Comparison of ENCODE assay signal across 8 cellular contexts in the genomic region with DNA sequence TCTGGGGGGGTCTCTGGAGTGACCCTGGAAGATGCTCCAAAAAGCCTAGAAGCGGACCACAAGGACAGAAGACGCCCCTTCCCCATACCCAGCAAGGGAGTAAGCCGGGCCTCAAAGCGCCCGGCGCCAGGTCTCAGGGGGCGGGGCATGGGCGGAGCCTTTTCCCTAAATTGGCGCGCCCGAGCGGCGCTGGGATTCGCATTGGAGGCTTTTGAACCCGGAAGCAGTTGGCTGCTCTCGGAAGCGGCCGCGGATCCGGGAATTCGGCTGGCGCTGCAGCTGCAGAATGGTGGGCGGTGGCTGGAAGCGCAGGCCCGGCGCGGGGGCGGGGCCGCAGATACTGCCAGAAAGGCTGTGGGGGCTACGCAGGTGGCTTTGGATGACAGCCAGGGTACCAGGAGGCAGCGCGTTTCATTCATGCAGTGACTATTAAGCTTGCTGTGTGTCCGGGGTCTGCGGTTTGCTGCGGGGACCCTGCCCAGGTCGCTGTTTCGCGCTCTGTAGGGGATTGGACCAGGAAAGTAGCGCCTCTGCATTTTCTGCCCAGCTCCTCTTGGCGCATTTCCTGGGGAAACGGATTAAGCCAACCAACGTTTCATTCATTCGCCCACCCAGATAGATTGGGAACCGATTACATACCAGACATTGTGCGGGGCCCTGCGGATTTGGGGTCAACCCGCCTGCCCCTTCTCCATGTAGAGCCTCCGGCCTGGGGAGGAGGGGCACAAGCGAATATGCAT.
DNase-seq lines count a peak whose midpoint lies in the region; ATAC-seq and TF ChIP-seq lines count a peak whose summit lies in the region.

No MANE protein-coding gene starts in this region.

- peaks cover 16 to 26% (median 17%) of the 10 kb centered on the region in 10 experiments for H3K4me1 ChIP-seq in BLaER1 treated with 17β-estradiol and CSF1 and Interleukin-3, amounts not matched to agents 10 nM and 100 nM
- H3K4me1 ChIP-seq in ovary (ENCODE audit: insufficient read depth) (peaks cover 4% of the 10 kb centered on the region), tibial nerve (peaks cover 0 to 16% (median 0%) of the 10 kb centered on the region in 4 donors)

- intact Hi-C loops in left cardiac atrium (cut with DNase I) (no loop called here), ovary (cut with DNase I) (loop anchor here in 1 of 4 donors (2.0 kb wide), 1 partner anchor 18 kb away; no protein-coding TSS in a partner anchor)

- H3K27ac ChIP-seq in BLaER1 treated with 17β-estradiol and CSF1 and Interleukin-3, amounts not matched to agents 10 nM and 100 nM, result no peak overlapping the region
- H3K27ac ChIP-seq in ovary, result no peak overlapping the region
- H3K27ac ChIP-seq in tibial nerve, result peak overlapping the region in 3 of 4 donors; percentile 44 to 72 (median 50)

- WGBS in ovary, 3 donors, result 2 to 4% (median 3%) methylated on average over 48 to 49 of the region's 49 CpGs
- WGBS in tibial nerve, 2 donors, result 3 to 15% methylated on average over 47 to 48 of the region's 49 CpGs

- H3K4me3 ChIP-seq in BLaER1 treated with 17β-estradiol and CSF1 and Interleukin-3, amounts not matched to agents 10 nM and 100 nM, result no peak overlapping the region
- H3K4me3 ChIP-seq in ovary, result peak overlapping the region; percentile 60
- peak overlapping the region; percentile 53 to 72 (median 63) for H3K4me3 ChIP-seq in tibial nerve

- peak; percentile 15 for DNase-seq in HS-27A (ENCODE audit: low read depth)
- DNase-seq in amygdala (lab: John Stamatoyannopoulos, UW), result peak in 54 of 56 donors; percentile 9 to 89 (median 70)
- DNase-seq in left cardiac atrium, result peak; percentile 92
- DNase-seq in ovary, result peak; percentile 76 to 93 (median 85)
- peak; percentile 59 to 60 for DNase-seq in tibial nerve (ENCODE audit: low spot score in 2 of 2)
- no peak for DNase-seq in cortex of kidney (lab: John Stamatoyannopoulos, UW)

- H3K9ac ChIP-seq in BLaER1 treated with 17β-estradiol and CSF1 and Interleukin-3, amounts not matched to agents 10 nM and 100 nM, result no peak overlapping the region

- TF ChIP-seq POLR2A in ovary (IDR thresholded peaks at IDR 0.05) (no peak), tibial nerve (IDR thresholded peaks at IDR 0.05) (peak in 1 of 2 donors; percentile 10)

- no peaks in the 10 kb centered on the region for H3K27me3 ChIP-seq in BLaER1 treated with 17β-estradiol and CSF1 and Interleukin-3, amounts not matched to agents 10 nM and 100 nM
- H3K27me3 ChIP-seq in ovary (no peaks in the 10 kb centered on the region), tibial nerve (no peaks in the 10 kb centered on the region)

- H4K20me1 ChIP-seq in BLaER1 treated with 17β-estradiol and CSF1 and Interleukin-3, amounts not matched to agents 10 nM and 100 nM, result no peaks in the 10 kb centered on the region

- TF ChIP-seq EP300 in ovary (IDR thresholded peaks at IDR 0.05) (no peak), tibial nerve (IDR thresholded peaks at IDR 0.05) (peak in 1 of 2 donors; percentile 55)

- ATAC-seq in SK-N-SH treated with all-trans-retinoic acid at 6 μM for 48 hours (peak; percentile 95), left cardiac atrium (peak; percentile 97 to 99)

- H3K36me3 ChIP-seq in BLaER1 treated with 17β-estradiol and CSF1 and Interleukin-3, amounts not matched to agents 10 nM and 100 nM, result no peaks in the 10 kb centered on the region
- H3K36me3 ChIP-seq in ovary (no peaks in the 10 kb centered on the region), tibial nerve (no peaks in the 10 kb centered on the region)

- peak overlapping the region in 10 of 11 experiments; percentile 43 to 72 (median 57); a peak in 16 of 22 replicates for H3K4me2 ChIP-seq in BLaER1 treated with 17β-estradiol and CSF1 and Interleukin-3, amounts not matched to agents 10 nM and 100 nM

- peaks cover 5 to 15% (median 11%) of the 10 kb centered on the region in 11 experiments; a peak in 19 of 22 replicates for H3K9me3 ChIP-seq in BLaER1 treated with 17β-estradiol and CSF1 and Interleukin-3, amounts not matched to agents 10 nM and 100 nM (replicated peaks in 1 of 11)
- H3K9me3 ChIP-seq in ovary (no peaks in the 10 kb centered on the region), tibial nerve (no peaks in the 10 kb centered on the region)

- TF ChIP-seq CTCF in ovary (IDR thresholded peaks at IDR 0.05), result no peak
- peak in 1 of 5 experiments; percentile 14 for TF ChIP-seq CTCF in tibial nerve (IDR thresholded peaks at IDR 0.05)

TF ChIP-seq in SK-N-SH treated with all-trans-retinoic acid at 6 μM for 48 hours, 23 proteins besides CTCF, POLR2A, EP300 and RAD21:
- TF ChIP-seq ZFP3 (CRISPR knock-in tag; IDR thresholded peaks at IDR 0.05), result 0 out of 2 replicates have a peak, but pooled peaks have one; percentile 37
- TF ChIP-seq OSR1 (CRISPR knock-in tag; IDR thresholded peaks at IDR 0.05), result no peak

Comparison
In these comparisons a context has a peak if more than half of its experiments do, and no peak if none do; other contexts are left out.
1. H3K27ac ChIP-seq: peak in tibial nerve (3 of 4); none in BLaER1 treated with 17β-estradiol and CSF1 and Interleukin-3, amounts not matched to agents 10 nM and 100 nM (0 of 11) and ovary (0 of 2).
2. H3K4me3 ChIP-seq: peak in ovary (single experiment) and tibial nerve (4 of 4); none in BLaER1 treated with 17β-estradiol and CSF1 and Interleukin-3, amounts not matched to agents 10 nM and 100 nM (0 of 10).